ENCODE assay signal across 32 cellular contexts in the genomic region with DNA sequence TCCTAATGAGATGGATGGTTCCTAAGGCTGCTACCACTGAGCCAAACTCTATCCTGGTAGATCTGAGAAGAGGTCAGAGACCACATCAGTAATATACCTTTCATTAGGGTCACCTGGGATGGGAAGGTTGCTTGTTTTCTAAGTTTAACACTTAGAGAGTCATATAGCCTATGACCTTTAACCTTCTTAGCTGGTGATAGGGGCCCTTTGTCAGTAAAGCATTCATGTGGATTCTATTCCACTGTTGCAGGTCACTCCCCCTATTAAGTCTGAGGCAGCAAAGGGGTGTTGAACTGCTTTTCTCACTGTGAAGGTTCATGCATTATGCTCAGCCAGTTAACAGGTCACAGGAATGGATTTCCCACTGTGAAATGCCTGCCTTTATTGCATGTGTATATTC. TPM values are rescaled to one million over a fixed set of nuclear protein-coding genes. Genes with fewer than 3 reads are reported as not detected.
DNase-seq lines count a peak whose midpoint lies in the region; ATAC-seq and TF ChIP-seq lines count a peak whose summit lies in the region.
"Had no signal": no experiment of that assay in that cellular context is flagged by ENCODE, and none has a peak within 500 bp of the region (broad histone marks: within the 10 kb centered on the region; RNA-seq: fewer than 3 reads in every experiment).

No MANE protein-coding gene starts in this region.

- in situ Hi-C loops in IMR-90 (cut with MboI; ENCODE audit: low sequenced_read_pairs) (no loop called here), GM23248 (cut with MboI) (no loop called here)

- H2BK15ac ChIP-seq in IMR-90 (ENCODE audit: low read depth, low read length), result no peak overlapping the region

- CTCF ChIA-PET in IMR-90 (lab: Yijun Ruan, JAX) (no interaction called here), WTC11 (lab: Charles Lee) (no interaction called here)

- no peaks in the 10 kb centered on the region for H3K9me3 ChIP-seq in IMR-90 (ENCODE audit: control insufficient read depth, insufficient read depth, low read length)
- H3K9me3 ChIP-seq in GM23248 (ENCODE audit: low read depth), result no peaks in the 10 kb centered on the region
- H3K9me3 ChIP-seq: esophagus squamous epithelium, tibial nerve had no signal

- H4K20me1 ChIP-seq in IMR-90 (ENCODE audit: insufficient read depth, low read length) (no peaks in the 10 kb centered on the region), GM23248 (ENCODE audit: insufficient read depth) (no peaks in the 10 kb centered on the region)

- H4K91ac ChIP-seq in IMR-90 (ENCODE audit: insufficient read depth, low read depth, low read length), result no peak overlapping the region

- no peaks in the 10 kb centered on the region; the same call in 1 of the 2 replicates for H3K9me1 ChIP-seq in IMR-90 (ENCODE audit: insufficient read depth, low read length)

- DNase-seq in IMR-90, result no peak
- no peak for DNase-seq in WTC11 (ENCODE audit: low spot score)
- peak; percentile 21 for DNase-seq in left kidney (ENCODE audit: low read depth, low spot score)
- no peak for DNase-seq in GM23248
- DNase-seq: activated CD4-positive, alpha-beta T cell treated with anti-CD3 and anti-CD28 coated beads, Interleukin-2, amount 50 U/mL, for 4 hours; activated naive CD4-positive, alpha-beta T cell; C1 segment of cervical spinal cord; COR-L47; DMS53; esophagus squamous epithelium; foreskin keratinocyte; immature natural killer cell; KBM-7; left cardiac atrium; NCI-H1105; NCI-H1930; NCI-H2171 treated with DMSO at 0.1 percent for 48 hours; NCI-H510A treated with DMSO at 0.1 percent for 48 hours; NK-92 treated with Interleukin-12 subunit alpha and Interleukin-12 subunit beta, amount 100 ng/mL, for 24 hours; PC-9; stimulated activated CD4-positive, alpha-beta T cell treated with anti-CD3 and anti-CD28 coated beads, Interleukin-12 subunit alpha, Interleukin-12 subunit beta, amount 100 ng/mL, for 4 hours; stimulated activated CD4-positive, alpha-beta T cell treated with anti-CD3 and anti-CD28 coated beads, Interleukin-2, amount 100 ng/mL, for 48 hours had no signal

- no peak overlapping the region for H3K27ac Mint-ChIP-seq in WTC11
- H3K27ac Mint-ChIP-seq: dendritic cell treated with granulocyte-macrophage colony-stimulating factor and Interleukin-4, amounts not matched to agents 40 ng/mL and 50 ng/mL, for 4 days; immature natural killer cell had no signal

- H3K4me3 Mint-ChIP-seq in WTC11, result no peak overlapping the region
- H3K4me3 Mint-ChIP-seq: central memory CD8-positive, alpha-beta T cell; dendritic cell treated with granulocyte-macrophage colony-stimulating factor and Interleukin-4, amounts not matched to agents 40 ng/mL and 50 ng/mL, for 4 days; immature natural killer cell had no signal

- no peak overlapping the region for H4K8ac ChIP-seq in IMR-90 (ENCODE audit: low read depth in 2 of 2, low read length in 2 of 2)

- H2AK9ac ChIP-seq in IMR-90 (replicated peaks; ENCODE audit: low read depth, low read length, poor library complexity), result no peak overlapping the region

- H3K4ac ChIP-seq in IMR-90 (ENCODE audit: low read depth, low read length), result no peak overlapping the region

- H3K4me1 Mint-ChIP-seq in WTC11, result peaks cover 46% of the 10 kb centered on the region

- H3K27me3 Mint-ChIP-seq in WTC11 (ENCODE audit: low read depth), result no peaks in the 10 kb centered on the region
- H3K27me3 Mint-ChIP-seq: central memory CD8-positive, alpha-beta T cell; dendritic cell treated with granulocyte-macrophage colony-stimulating factor and Interleukin-4, amounts not matched to agents 40 ng/mL and 50 ng/mL, for 4 days had no signal

- H3K36me3 ChIP-seq in IMR-90 (ENCODE audit: control insufficient read depth, insufficient read depth, low read length) (peaks cover 7% of the 10 kb centered on the region), GM23248 (ENCODE audit: low read depth) (peaks cover 19% of the 10 kb centered on the region)

- TF ChIP-seq POLR2A in IMR-90 (IDR thresholded peaks at IDR 0.05; ENCODE audit: low read depth, low read length), result no peak

- H2AK5ac ChIP-seq in IMR-90 (ENCODE audit: low read depth, low read length), result no peak overlapping the region

- H2BK5ac ChIP-seq in IMR-90 (ENCODE audit: low read depth, low read length, poor library complexity, severe bottlenecking), result no peak overlapping the region

- H3K27ac ChIP-seq in IMR-90 (ENCODE audit: insufficient read depth, low read length) (no peak overlapping the region), temporal lobe (ENCODE audit: low read depth, low read length) (peak overlapping the region; percentile 14), GM23248 (no peak overlapping the region)
- H3K27ac ChIP-seq: foreskin keratinocyte, hepatocyte, PC-9, SK-N-MC had no signal

- no peak overlapping the region for H2BK120ac ChIP-seq in IMR-90 (ENCODE audit: low read depth, low read length)

- H2BK20ac ChIP-seq in IMR-90 (ENCODE audit: low read depth, low read length), result no peak overlapping the region

- H3K4me2 ChIP-seq in IMR-90 (ENCODE audit: low read depth, low read length) (no peak overlapping the region), GM23248 (ENCODE audit: unreplicated experiment) (no peak overlapping the region)
- H3K4me2 ChIP-seq: hepatocyte, PC-9 had no signal

- 0 out of 2 replicates have a peak, but pooled peaks cover 2% of the 10 kb centered on the region for H3K36me3 Mint-ChIP-seq in WTC11

- H2AFZ ChIP-seq in IMR-90 (replicated peaks; ENCODE audit: low read length, poor library complexity) (no peak overlapping the region), GM23248 (no peak overlapping the region)
- H2AFZ ChIP-seq: hepatocyte, PC-9 had no signal

- peaks cover 14% of the 10 kb centered on the region for H3K4me1 ChIP-seq in IMR-90 (ENCODE audit: control insufficient read depth, insufficient read depth, low read length)
- no peaks in the 10 kb centered on the region for H3K4me1 ChIP-seq in GM23248 (ENCODE audit: insufficient read depth)
- H3K4me1 ChIP-seq: foreskin keratinocyte had no signal

- H3F3A ChIP-seq in GM23248 (ENCODE audit: insufficient read depth), result peaks cover 3% of the 10 kb centered on the region

- no peak overlapping the region for H3K18ac ChIP-seq in IMR-90 (ENCODE audit: low read depth, low read length)

- no peaks in the 10 kb centered on the region for H3K27me3 ChIP-seq in IMR-90 (ENCODE audit: control insufficient read depth, insufficient read depth, low read length)
- no peaks in the 10 kb centered on the region for H3K27me3 ChIP-seq in GM23248 (replicated peaks; ENCODE audit: insufficient read depth)
- H3K27me3 ChIP-seq: esophagus squamous epithelium, foreskin keratinocyte, hepatocyte, tibial nerve had no signal

- H3K23ac ChIP-seq in IMR-90 (ENCODE audit: low read depth, low read length), result peak overlapping the region; percentile 25; the same call in 1 of the 2 replicates

- H3K4me3 ChIP-seq in IMR-90 (ENCODE audit: insufficient read depth, low read depth, low read length) (no peak overlapping the region), GM23248 (no peak overlapping the region)
- H3K4me3 ChIP-seq: esophagus squamous epithelium, hepatocyte, PC-9, SK-N-MC, tibial nerve had no signal

- H3K79me1 ChIP-seq in IMR-90 (ENCODE audit: low read depth in 1 of 2, low read length in 2 of 2), result peaks cover 6 to 12% of the 10 kb centered on the region in 2 experiments; a peak in 2 of 4 replicates

- no peaks in the 10 kb centered on the region for H3K9me2 ChIP-seq in GM23248 (ENCODE audit: insufficient read depth)

- BruUV-seq in IMR-90 (replicated peaks; lab: Mats Ljungman, UMichigan), result no TSS peak

- ATAC-seq in IMR-90 (ENCODE audit: low read depth), result no peak
- peak; percentile 78 for ATAC-seq in WTC11
- ATAC-seq in GM21515 (IDR thresholded peaks at IDR 0.05; ENCODE audit: unreplicated experiment), result no peak
- ATAC-seq in HG03571 (IDR thresholded peaks at IDR 0.05; ENCODE audit: unreplicated experiment), result no peak
- ATAC-seq: foreskin keratinocyte, HCT116, sciatic nerve had no signal

- no peak overlapping the region for H4K5ac ChIP-seq in IMR-90 (ENCODE audit: low read depth, low read length)

- H3K9me3 Mint-ChIP-seq in WTC11, result no peaks in the 10 kb centered on the region
- H3K9me3 Mint-ChIP-seq: central memory CD8-positive, alpha-beta T cell; dendritic cell treated with granulocyte-macrophage colony-stimulating factor and Interleukin-4, amounts not matched to agents 40 ng/mL and 50 ng/mL, for 4 days; immature natural killer cell had no signal

- intact Hi-C loops in IMR-90 (cut with micrococcal nuclease), result no loop called here

- POLR2A ChIA-PET in IMR-90 (lab: Charles Lee; ENCODE audit: unreplicated experiment) (no interaction called here), WTC11 (lab: Charles Lee) (no interaction called here)

- no peak for TF ChIP-seq RAD21 in IMR-90 (IDR thresholded peaks at IDR 0.05; ENCODE audit: low read length)

- H3K56ac ChIP-seq in IMR-90 (ENCODE audit: extremely low read depth, insufficient read depth, low read length), result no peak overlapping the region

- H3K9ac ChIP-seq in IMR-90 (ENCODE audit: low read depth, low read length) (no peak overlapping the region), GM23248 (no peak overlapping the region)

- H3K14ac ChIP-seq in IMR-90 (replicated peaks; ENCODE audit: low read depth, low read length), result no peak overlapping the region

- dilution Hi-C loops in IMR-90 (cut with HindIII; ENCODE audit: low sequenced_read_pairs, unreplicated experiment), result no loop called here

- TF ChIP-seq CTCF in IMR-90 (conservative IDR thresholded peaks at IDR 0.05; ENCODE audit: low read depth, low read length) (no peak), WTC11 (IDR thresholded peaks at IDR 0.05) (no peak)

- H3K79me2 ChIP-seq in GM23248 (ENCODE audit: insufficient read depth), result no peaks in the 10 kb centered on the region
- H3K79me2 ChIP-seq: hepatocyte had no signal

TF ChIP-seq in IMR-90, 13 proteins besides CTCF, POLR2A, EP300 and RAD21 (continues in another document):
- no peak for TF ChIP-seq SMC3 (IDR thresholded peaks at IDR 0.05; ENCODE audit: low read depth, low read length)
- no peak for TF ChIP-seq CHD1 (IDR thresholded peaks at IDR 0.05; ENCODE audit: low read depth, low read length)
- TF ChIP-seq CEBPB (IDR thresholded peaks at IDR 0.05; ENCODE audit: low read depth, low read length), result no peak

TF ChIP-seq in WTC11, 78 proteins besides CTCF, POLR2A, EP300 and RAD21 (continues in another document):
- TF ChIP-seq NFYB (CRISPR knock-in tag; conservative IDR thresholded peaks at IDR 0.05; ENCODE audit: low read depth), result no peak

RNA-seq across cellular contexts. Expression of a gene that starts 6.1 kb away (rescaled TPM):
- total RNA-seq in IMR-90 (2012; rRNA removed) (10.4 and 12.2 TPM in 2 replicates), WTC11 (2021) (45.9 to 47.4 TPM (median 46.3 TPM) in 3 replicates), temporal lobe (32.2 TPM)
- polyA plus RNA-seq in IMR-90 (2012; rRNA removed) (12.5 and 12.6 TPM in 2 replicates), GM23248 (2016; fragmentation: Nextera tagmentation; extraction: Ambion mirVana) (3.8 and 6.3 TPM in 2 replicates)
- 6.4 and 6.7 TPM in 2 replicates for polyA plus RNA-seq in IMR-90 (2012; cell fraction: cytosol; rRNA removed)
- polyA plus RNA-seq in IMR-90 (2012; cell fraction: nucleus; rRNA removed; ENCODE audit: low replicate concordance), result 9.3 and 18.1 TPM in 2 replicates
- 11.3 and 11.9 TPM in 2 replicates for total RNA-seq in GM23248 (2014; rRNA removed; shearing (Covaris generic))
